1 cellular context compared by ENCODE assay signal in the genomic region with DNA sequence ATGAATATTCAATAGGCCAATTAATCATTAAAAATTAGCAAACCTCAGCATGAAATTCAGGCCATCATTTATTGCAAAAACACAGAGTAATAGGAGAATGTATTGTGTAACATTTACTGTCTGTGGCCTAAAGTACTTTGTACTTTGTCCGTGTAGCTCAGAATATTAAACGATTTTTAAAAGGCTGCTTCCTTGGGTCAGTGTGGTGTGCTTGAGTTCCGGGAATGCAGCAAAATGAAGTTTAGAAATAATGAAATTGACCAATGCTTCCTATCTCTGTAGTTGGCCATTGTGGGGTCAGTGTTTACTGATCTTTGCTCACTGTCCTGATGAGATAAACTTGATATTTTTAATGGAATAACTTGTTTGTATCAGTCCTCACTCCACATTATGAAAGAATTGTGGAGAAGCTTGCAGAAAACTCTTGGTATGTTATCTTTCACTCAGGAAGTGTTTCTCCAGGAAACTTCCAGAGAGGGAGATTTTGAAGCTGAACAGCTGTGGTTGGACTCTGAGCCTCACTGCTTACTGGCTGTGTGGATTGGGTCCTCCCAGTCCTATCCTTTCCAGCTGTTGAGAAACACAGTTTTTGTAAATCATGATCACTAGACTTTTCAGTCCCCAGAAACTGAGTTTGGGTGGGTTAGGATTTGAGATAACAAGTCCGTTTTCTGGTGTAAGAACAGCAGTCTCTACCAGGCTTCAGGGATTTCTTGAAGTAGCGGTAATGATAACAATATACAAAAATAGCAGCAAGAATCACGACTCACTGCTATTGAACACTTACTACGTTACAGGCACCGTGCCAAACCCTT.
TF ChIP-seq lines count a peak whose summit lies in the region.

No MANE protein-coding gene starts in this region.

TF ChIP-seq in HepG2, 621 proteins besides CTCF, POLR2A, EP300 and RAD21 (continued from another document):
- TF ChIP-seq, protein P1, sequence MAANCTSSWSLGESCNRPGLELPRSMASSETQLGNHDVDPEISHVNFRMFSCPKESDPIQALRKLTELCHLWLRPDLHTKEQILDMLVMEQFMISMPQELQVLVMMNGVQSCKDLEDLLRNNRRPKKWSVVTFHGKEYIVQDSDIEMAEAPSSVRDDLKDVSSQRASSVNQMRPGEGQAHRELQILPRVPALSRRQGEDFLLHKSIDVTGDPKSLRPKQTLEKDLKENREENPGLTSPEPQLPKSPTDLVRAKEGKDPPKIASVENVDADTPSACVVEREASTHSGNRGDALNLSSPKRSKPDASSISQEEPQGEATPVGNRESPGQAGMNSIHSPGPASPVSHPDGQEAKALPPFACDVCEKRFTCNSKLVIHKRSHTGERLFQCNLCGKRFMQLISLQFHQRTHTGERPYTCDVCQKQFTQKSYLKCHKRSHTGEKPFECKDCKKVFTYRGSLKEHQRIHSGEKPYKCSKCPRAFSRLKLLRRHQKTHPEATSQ (CRISPR knock-in tag; IDR thresholded peaks at IDR 0.05; ENCODE audit: borderline replicate concordance) = peak; percentile 43; the same call in 1 of the 2 replicates
